In genomic region chr11:134879341-134879740, GRCh38 we compare ENCODE assay signal across 25 cellular contexts.
"Had no signal": no experiment of that assay in that cellular context is flagged by ENCODE, and none has a peak within 500 bp of the region (broad histone marks: within the 10 kb centered on the region; RNA-seq: fewer than 3 reads in every experiment).

No MANE protein-coding gene starts in this region.

- ATAC-seq: K562, PC-3, Right ventricle myocardium inferior had no signal

- H3K36me3 ChIP-seq: Peyer's patch, SJSA1 had no signal

- H3K4me1 ChIP-seq: Peyer's patch, SJSA1 had no signal

- H3K27me3 ChIP-seq: Peyer's patch, SJSA1 had no signal

- H3K9me3 ChIP-seq: SJSA1 had no signal

- DNase-seq: Kasumi-1, MV-4-11, NCI-H1048, NCI-H1105, NCI-H1417, NCI-H1436 treated with DMSO at 0.1 percent for 48 hours, NCI-H1694, NCI-H187 treated with DMSO at 0.1 percent for 48 hours, NCI-H2029 treated with DMSO at 0.1 percent for 48 hours, NCI-H2171 treated with DMSO at 0.1 percent for 48 hours, NCI-H2227 treated with DMSO at 0.1 percent for 48 hours, NCI-H446, NCI-H510A, NCI-H524 treated with DMSO at 0.1 percent for 48 hours, NCI-H69, NCI-H774, PC-3, Peyer's patch, SIG-M5 had no signal

- H3K4me2 ChIP-seq: KMS-11 had no signal

- H3K4me3 ChIP-seq: K562, Peyer's patch, SJSA1, SK-N-MC had no signal

- H3K9ac ChIP-seq: KMS-11 had no signal

- H3K27ac ChIP-seq: HL-60, KMS-11, Peyer's patch, SJSA1, SK-N-MC had no signal
